In genomic region chr6:88840806-88841539, GRCh38 we compare ENCODE assay signal across 22 cellular contexts.
DNase-seq lines count a peak whose midpoint lies in the region; ATAC-seq and TF ChIP-seq lines count a peak whose summit lies in the region.
"Had no signal": no experiment of that assay in that cellular context is flagged by ENCODE, and none has a peak within 500 bp of the region (broad histone marks: within the 10 kb centered on the region; RNA-seq: fewer than 3 reads in every experiment).

No MANE protein-coding gene starts in this region.

- TF ChIP-seq POLR2A in breast epithelium (IDR thresholded peaks at IDR 0.05): no peak

- no peaks in the 10 kb centered on the region for H4K20me1 ChIP-seq in fibroblast of lung (ENCODE audit: control insufficient read depth, extremely low read depth, insufficient read depth, low read length)

- ATAC-seq in HG03378 (IDR thresholded peaks at IDR 0.05; ENCODE audit: unreplicated experiment): no peak
- ATAC-seq: activated CD8-positive, alpha-beta T cell treated with anti-CD3 and anti-CD28 coated beads for 36 hours; activated T-cell treated with anti-CD3 and anti-CD28 coated beads, Interleukin-2, amount 50 U/mL, for 4 hours; GM23338; stimulated activated memory B cell treated with anti-CD40 and anti-IgM and Interleukin-4, amounts not matched to agents 10 μg/mL and 1 μg/mL and 100 μg/mL, for 72 hours had no signal

- H3K4me2 ChIP-seq in fibroblast of lung (ENCODE audit: extremely low read depth, insufficient read depth, low read length): no peak overlapping the region
- H3K4me2 ChIP-seq: GM23338 had no signal

- H3K9ac ChIP-seq in fibroblast of lung (ENCODE audit: insufficient read depth, low read length): no peak overlapping the region
- peak overlapping the region in 1 of 2 donors; percentile 76 for H3K9ac ChIP-seq in liver (ENCODE audit: low read depth in 1 of 2, low read length in 2 of 2)

- no peak overlapping the region for H3K27ac ChIP-seq in fibroblast of lung (ENCODE audit: insufficient read depth, low read length)
- H3K27ac ChIP-seq in liver (ENCODE audit: low read depth in 1 of 2, low read length in 2 of 2): peak overlapping the region; percentile 83 to 90
- H3K27ac ChIP-seq in breast epithelium: peak overlapping the region in 1 of 2 donors; percentile 1
- H3K27ac ChIP-seq: tibial nerve, WERI-Rb-1 had no signal

- H3K4me1 ChIP-seq in fibroblast of lung (ENCODE audit: control insufficient read depth, extremely low read depth, insufficient read depth, low read length): peaks cover 3% of the 10 kb centered on the region
- peaks cover 2 to 27% (median 18%) of the 10 kb centered on the region in 4 donors for H3K4me1 ChIP-seq in liver (ENCODE audit: control insufficient read depth in 4 of 4, insufficient read depth in 4 of 4, low read length in 3 of 4)
- no peaks in the 10 kb centered on the region for H3K4me1 ChIP-seq in breast epithelium

- intact Hi-C loops in breast epithelium (cut with DNase I; ENCODE audit: low total_unique reads): no loop called here

- no peak for TF ChIP-seq CTCF in AG10803 (conservative IDR thresholded peaks at IDR 0.05; ENCODE audit: low read length)
- no peak for TF ChIP-seq CTCF in fibroblast of lung (conservative IDR thresholded peaks at IDR 0.05 in 1 of 2, IDR thresholded peaks at IDR 0.05 in 1 of 2; ENCODE audit: low read depth in 1 of 2, low read length in 2 of 2)
- TF ChIP-seq CTCF in liver (IDR thresholded peaks at IDR 0.05; ENCODE audit: low read depth, low read length, missing input control): no peak
- no peak for TF ChIP-seq CTCF in breast epithelium (IDR thresholded peaks at IDR 0.05)

- WGBS in liver: 30% methylated on average over 3 of the region's 3 CpGs

- no peak overlapping the region for H2AFZ ChIP-seq in fibroblast of lung (ENCODE audit: low read length)
- H2AFZ ChIP-seq: GM23338 had no signal

- H3K36me3 ChIP-seq in fibroblast of lung (ENCODE audit: control insufficient read depth, insufficient read depth, low read length) (no peaks in the 10 kb centered on the region), liver (ENCODE audit: control insufficient read depth in 4 of 4, insufficient read depth in 3 of 4, low read depth in 1 of 4, low read length in 3 of 4) (no peaks in the 10 kb centered on the region), breast epithelium (no peaks in the 10 kb centered on the region)

- H3K27me3 ChIP-seq in fibroblast of lung (ENCODE audit: control insufficient read depth, insufficient read depth, low read length) (no peaks in the 10 kb centered on the region), liver (ENCODE audit: control insufficient read depth in 4 of 4, insufficient read depth in 4 of 4, low read length in 3 of 4) (no peaks in the 10 kb centered on the region), breast epithelium (no peaks in the 10 kb centered on the region)
- H3K27me3 ChIP-seq: tibial nerve had no signal

- H3K4me3 ChIP-seq in AG10803 (ENCODE audit: low read length): no peak overlapping the region
- no peak overlapping the region for H3K4me3 ChIP-seq in fibroblast of lung (replicated peaks in 1 of 4; ENCODE audit: control extremely low read depth in 1 of 4, insufficient read depth in 1 of 4, low read depth in 3 of 4, low read length in 4 of 4)
- H3K4me3 ChIP-seq in liver (ENCODE audit: low read depth in 1 of 3, low read length in 3 of 3): no peak overlapping the region
- H3K4me3 ChIP-seq in breast epithelium: no peak overlapping the region
- H3K4me3 ChIP-seq: GM23338, tibial nerve had no signal

- no peaks in the 10 kb centered on the region for H3K9me3 ChIP-seq in fibroblast of lung (ENCODE audit: control insufficient read depth, insufficient read depth, low read depth, low read length)
- no peaks in the 10 kb centered on the region for H3K9me3 ChIP-seq in liver (ENCODE audit: control insufficient read depth in 4 of 4, low read length in 3 of 4)
- H3K9me3 ChIP-seq in breast epithelium: no peaks in the 10 kb centered on the region
- H3K9me3 ChIP-seq: tibial nerve had no signal

- DNase-seq in AG10803 (ENCODE audit: low read depth) (peak; percentile 33), NCI-H774 (lab: John Stamatoyannopoulos, UW) (peak; percentile 40), fibroblast of lung (ENCODE audit: low read depth in 2 of 2) (peak; percentile 36 to 42), SK-N-DZ (ENCODE audit: low spot score) (no peak), foreskin melanocyte (no peak), breast epithelium (ENCODE audit: low spot score in 2 of 2) (no peak)
- DNase-seq: activated CD8-positive, alpha-beta T cell treated with anti-CD3 and anti-CD28 coated beads for 36 hours; activated naive CD4-positive, alpha-beta T cell treated with anti-CD3 and anti-CD28 coated beads, Interleukin-2, amount 10 ng/mL, durations not matched to agents 7 days and 5 days; activated T-cell treated with anti-CD3 and anti-CD28 coated beads, Interleukin-2, amount 50 U/mL, for 4 hours; CD4-positive, CD25-positive, alpha-beta regulatory T cell; DMS79 treated with DMSO at 0.1 percent for 48 hours; NCI-H510A treated with DMSO at 0.1 percent for 48 hours; retina; Right ventricle myocardium superior; stimulated activated CD4-positive, alpha-beta T cell treated with anti-CD3 and anti-CD28 coated beads, Interleukin-15, amount 100 ng/mL, for 24 hours; T-helper 1 cell; WERI-Rb-1 had no signal

- no peaks in the 10 kb centered on the region for H3K79me2 ChIP-seq in fibroblast of lung (ENCODE audit: control insufficient read depth, insufficient read depth, low read length)

- peak; percentile 26 to 37 for TF ChIP-seq RAD21 in liver (IDR thresholded peaks at IDR 0.05)

TF ChIP-seq in liver, 16 proteins besides CTCF, POLR2A, EP300 and RAD21:
- TF ChIP-seq HNF4G (IDR thresholded peaks at IDR 0.05): peak; percentile 76
- peak; percentile 92 for TF ChIP-seq SP1 (IDR thresholded peaks at IDR 0.05)
- peak; percentile 43 for TF ChIP-seq FOXA1 (IDR thresholded peaks at IDR 0.05)
- TF ChIP-seq, protein P1, sequence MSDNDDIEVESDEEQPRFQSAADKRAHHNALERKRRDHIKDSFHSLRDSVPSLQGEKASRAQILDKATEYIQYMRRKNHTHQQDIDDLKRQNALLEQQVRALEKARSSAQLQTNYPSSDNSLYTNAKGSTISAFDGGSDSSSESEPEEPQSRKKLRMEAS (IDR thresholded peaks at IDR 0.05): peak; percentile 76
- TF ChIP-seq GABPA (IDR thresholded peaks at IDR 0.05 in 1 of 2, conservative IDR thresholded peaks at IDR 0.05 in 1 of 2): no peak
- no peak for TF ChIP-seq TAF1 (conservative IDR thresholded peaks at IDR 0.05)
- peak; percentile 87 to 89 for TF ChIP-seq RXRA (IDR thresholded peaks at IDR 0.05)
- TF ChIP-seq, protein P2, sequence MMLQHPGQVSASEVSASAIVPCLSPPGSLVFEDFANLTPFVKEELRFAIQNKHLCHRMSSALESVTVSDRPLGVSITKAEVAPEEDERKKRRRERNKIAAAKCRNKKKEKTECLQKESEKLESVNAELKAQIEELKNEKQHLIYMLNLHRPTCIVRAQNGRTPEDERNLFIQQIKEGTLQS (IDR thresholded peaks at IDR 0.05): peak; percentile 12
- peak; percentile 96 to 97 for TF ChIP-seq HNF4A (conservative IDR thresholded peaks at IDR 0.05)
- peak; percentile 76 for TF ChIP-seq FOXA2 (IDR thresholded peaks at IDR 0.05)
- TF ChIP-seq, protein P3, sequence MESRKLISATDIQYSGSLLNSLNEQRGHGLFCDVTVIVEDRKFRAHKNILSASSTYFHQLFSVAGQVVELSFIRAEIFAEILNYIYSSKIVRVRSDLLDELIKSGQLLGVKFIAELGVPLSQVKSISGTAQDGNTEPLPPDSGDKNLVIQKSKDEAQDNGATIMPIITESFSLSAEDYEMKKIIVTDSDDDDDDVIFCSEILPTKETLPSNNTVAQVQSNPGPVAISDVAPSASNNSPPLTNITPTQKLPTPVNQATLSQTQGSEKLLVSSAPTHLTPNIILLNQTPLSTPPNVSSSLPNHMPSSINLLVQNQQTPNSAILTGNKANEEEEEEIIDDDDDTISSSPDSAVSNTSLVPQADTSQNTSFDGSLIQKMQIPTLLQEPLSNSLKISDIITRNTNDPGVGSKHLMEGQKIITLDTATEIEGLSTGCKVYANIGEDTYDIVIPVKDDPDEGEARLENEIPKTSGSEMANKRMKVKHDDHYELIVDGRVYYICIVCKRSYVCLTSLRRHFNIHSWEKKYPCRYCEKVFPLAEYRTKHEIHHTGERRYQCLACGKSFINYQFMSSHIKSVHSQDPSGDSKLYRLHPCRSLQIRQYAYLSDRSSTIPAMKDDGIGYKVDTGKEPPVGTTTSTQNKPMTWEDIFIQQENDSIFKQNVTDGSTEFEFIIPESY (IDR thresholded peaks at IDR 0.05): peak; percentile 74
- TF ChIP-seq NR2F2 (IDR thresholded peaks at IDR 0.05): peak; percentile 44
- TF ChIP-seq YY1 (IDR thresholded peaks at IDR 0.05): peak; percentile 60
- TF ChIP-seq JUND (IDR thresholded peaks at IDR 0.05): peak in 1 of 2 donors; percentile 49
- peak in 1 of 2 donors; percentile 30 for TF ChIP-seq EGR1 (IDR thresholded peaks at IDR 0.05; ENCODE audit: low read depth in 2 of 2)
- TF ChIP-seq REST (IDR thresholded peaks at IDR 0.05): peak; percentile 85

Comparison
In these comparisons a context has a peak if more than half of its experiments do, and no peak if none do; other contexts are left out.
1. DNase-seq: peak in AG10803 (single experiment), NCI-H774 (single experiment) and fibroblast of lung (2 of 2); none in SK-N-DZ (single experiment), foreskin melanocyte (single experiment) and breast epithelium (0 of 2).